In the genomic region with DNA sequence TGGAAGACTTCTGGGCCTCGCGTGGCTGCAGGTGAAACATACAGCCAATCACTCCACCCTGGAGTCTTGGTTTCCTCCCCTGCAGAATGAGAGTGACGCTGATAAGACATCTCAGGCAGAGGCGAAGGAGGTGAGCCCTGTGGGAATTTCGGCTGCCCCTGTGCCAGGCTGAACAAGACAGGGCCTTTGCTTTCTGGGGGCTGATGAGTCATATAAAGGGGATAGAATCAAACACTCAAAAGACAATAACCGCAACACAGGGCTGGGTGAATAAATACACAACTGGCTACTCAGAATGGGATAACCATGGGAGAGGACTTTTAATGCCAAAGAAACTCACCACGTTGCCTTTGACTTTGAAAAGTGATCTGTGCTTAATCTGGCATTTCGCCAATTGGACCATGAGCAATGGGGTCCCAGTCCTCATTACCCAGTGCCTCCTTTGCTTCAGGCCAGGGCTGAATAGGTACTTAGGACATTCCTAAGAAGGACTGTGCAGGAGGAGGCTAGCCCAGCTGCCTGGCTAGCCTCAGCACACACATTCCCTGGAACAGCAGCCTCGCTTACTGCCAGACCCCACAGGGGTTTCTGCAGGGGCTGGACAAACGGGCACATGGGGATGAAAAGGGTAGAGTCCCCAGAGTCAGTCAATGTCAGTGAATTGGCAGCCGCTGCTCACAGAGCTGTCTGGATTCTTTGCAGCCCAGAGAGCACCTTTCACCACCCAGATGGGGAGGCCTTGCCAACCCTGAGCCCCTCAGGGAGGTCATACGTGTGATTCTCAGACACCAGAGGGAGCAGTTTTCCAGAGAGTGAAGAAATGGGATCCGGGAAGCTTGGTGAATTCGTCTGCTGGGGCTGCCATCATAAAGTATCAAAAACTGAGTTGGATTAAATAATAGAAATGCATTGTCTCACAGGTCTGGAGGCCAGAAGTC, we compare ENCODE assay signal across 9 cellular contexts.
DNase-seq lines count a peak whose midpoint lies in the region; ATAC-seq, FAIRE-seq and TF ChIP-seq lines count a peak whose summit lies in the region.
"Had no signal": no experiment of that assay in that cellular context is flagged by ENCODE, and none has a peak within 500 bp of the region (broad histone marks: within the 10 kb centered on the region; RNA-seq: fewer than 3 reads in every experiment).

No MANE protein-coding gene starts in this region.

- H2BK15ac ChIP-seq in neuronal stem cell (ENCODE audit: low read length): no peak overlapping the region

- no peaks in the 10 kb centered on the region for H3K36me3 Mint-ChIP-seq in activated CD8-positive, alpha-beta memory T cell treated with anti-CD3 and anti-CD28 coated beads, Interleukin-2, amount 10 ng/mL, durations not matched to agents 7 days and 5 days

- intact Hi-C loops in pancreas (cut with DNase I): no loop called here

- WGBS in neuronal stem cell (ENCODE audit: extremely low coverage in 2 of 2, insufficient read length in 2 of 2, insufficient replicate concordance in 1 of 2), 2 donors: no CpG with 5 or more reads among the region's 14 CpGs
- WGBS in pancreas, 2 donors: 84 to 90% methylated on average over 14 of the region's 14 CpGs

- no peak overlapping the region for H4K8ac ChIP-seq in neuronal stem cell (ENCODE audit: low read depth, low read length)

- no peak overlapping the region for H3K23ac ChIP-seq in neuronal stem cell (ENCODE audit: low read depth, low read length, poor library complexity)

- H2BK5ac ChIP-seq in neuronal stem cell (ENCODE audit: low read length): no peak overlapping the region

- no peak overlapping the region for H4K91ac ChIP-seq in neuronal stem cell (ENCODE audit: low read depth, low read length, poor library complexity)

- H3K4me1 ChIP-seq in neuronal stem cell (ENCODE audit: control insufficient read depth in 2 of 2, insufficient read depth in 1 of 2, low read depth in 1 of 2, low read length in 2 of 2) (peaks cover 3 to 12% of the 10 kb centered on the region in 2 donors), HAP-1 (no peaks in the 10 kb centered on the region), pancreas (peaks cover 14 to 25% (median 24%) of the 10 kb centered on the region in 3 donors)

- peak overlapping the region; percentile 28 for H2AK5ac ChIP-seq in neuronal stem cell (ENCODE audit: low read depth, low read length)

- no peaks in the 10 kb centered on the region for H3K79me1 ChIP-seq in neuronal stem cell (ENCODE audit: low read depth, low read length)

- no peak overlapping the region for H2AFZ ChIP-seq in neuronal stem cell (ENCODE audit: low read length)

- H3K4me3 Mint-ChIP-seq in activated CD8-positive, alpha-beta memory T cell treated with anti-CD3 and anti-CD28 coated beads, Interleukin-2, amount 10 ng/mL, durations not matched to agents 7 days and 5 days: no peak overlapping the region

- peak overlapping the region; percentile 77 for H3K18ac ChIP-seq in neuronal stem cell (ENCODE audit: low read length)

- no peak overlapping the region for H2BK120ac ChIP-seq in neuronal stem cell (ENCODE audit: low read depth, low read length)

- peaks cover 4% of the 10 kb centered on the region for H3K27me3 Mint-ChIP-seq in activated CD8-positive, alpha-beta memory T cell treated with anti-CD3 and anti-CD28 coated beads, Interleukin-2, amount 10 ng/mL, durations not matched to agents 7 days and 5 days

- DNase-seq in GM03348 (ENCODE audit: low spot score): peak; percentile 49
- DNase-seq in HuH-7 (ENCODE audit: low spot score): peak; percentile 15
- DNase-seq in bronchial epithelial cell (ENCODE audit: low read depth): peak; percentile 30
- DNase-seq in neuronal stem cell (ENCODE audit: low spot score): no peak
- no peak for DNase-seq in HAP-1 (ENCODE audit: low spot score in 2 of 2)
- DNase-seq in pancreas: no peak
- no peak for DNase-seq in activated CD8-positive, alpha-beta memory T cell treated with anti-CD3 and anti-CD28 coated beads, Interleukin-2, amount 10 ng/mL, durations not matched to agents 7 days and 5 days
- DNase-seq: body of pancreas had no signal

- H3K4me1 Mint-ChIP-seq in activated CD8-positive, alpha-beta memory T cell treated with anti-CD3 and anti-CD28 coated beads, Interleukin-2, amount 10 ng/mL, durations not matched to agents 7 days and 5 days: no peaks in the 10 kb centered on the region

- H3K4ac ChIP-seq in neuronal stem cell (ENCODE audit: low read length): no peak overlapping the region

- no peak overlapping the region for H3K4me2 ChIP-seq in neuronal stem cell (ENCODE audit: insufficient read depth, low read length, poor library complexity, severe bottlenecking)

- H3K4me3 ChIP-seq in bronchial epithelial cell (ENCODE audit: low read depth, low read length) (no peak overlapping the region), neuronal stem cell (ENCODE audit: low read length in 2 of 2) (no peak overlapping the region), HAP-1 (no peak overlapping the region), pancreas (no peak overlapping the region)
- H3K4me3 ChIP-seq: body of pancreas had no signal

- H3K9me3 ChIP-seq in neuronal stem cell (replicated peaks in 1 of 2; ENCODE audit: control insufficient read depth in 2 of 2, insufficient read depth in 1 of 2, low read depth in 1 of 2, low read length in 2 of 2): no peaks in the 10 kb centered on the region
- no peaks in the 10 kb centered on the region for H3K9me3 ChIP-seq in HAP-1
- H3K9me3 ChIP-seq in pancreas: no peaks in the 10 kb centered on the region
- H3K9me3 ChIP-seq: body of pancreas had no signal

- no peak for FAIRE-seq in bronchial epithelial cell (lab: Jason Lieb, UNC)
- no peak for FAIRE-seq in pancreas (lab: Jason Lieb, UNC)

- no peak overlapping the region for H3K27ac Mint-ChIP-seq in activated CD8-positive, alpha-beta memory T cell treated with anti-CD3 and anti-CD28 coated beads, Interleukin-2, amount 10 ng/mL, durations not matched to agents 7 days and 5 days

- H3K9ac ChIP-seq in neuronal stem cell (ENCODE audit: low read depth, low read length, poor library complexity): no peak overlapping the region

- no peak overlapping the region for H3K14ac ChIP-seq in neuronal stem cell (ENCODE audit: low read length)

- H3K36me3 ChIP-seq in bronchial epithelial cell (ENCODE audit: control insufficient read depth, insufficient read depth, low read length) (no peaks in the 10 kb centered on the region), neuronal stem cell (replicated peaks in 1 of 2; ENCODE audit: control insufficient read depth in 2 of 2, insufficient read depth in 2 of 2, low read length in 2 of 2) (no peaks in the 10 kb centered on the region), HAP-1 (replicated peaks) (no peaks in the 10 kb centered on the region), pancreas (no peaks in the 10 kb centered on the region)

- no peak overlapping the region for H3K27ac ChIP-seq in neuronal stem cell (replicated peaks; ENCODE audit: low read length)
- H3K27ac ChIP-seq in pancreas: no peak overlapping the region
- H3K27ac ChIP-seq: body of pancreas had no signal

- in situ Hi-C loops in HAP-1 (cut with MboI; ENCODE audit: low sequenced_read_pairs): no loop called here

- ATAC-seq in pancreas (no peak), GM18907 (IDR thresholded peaks at IDR 0.05; ENCODE audit: unreplicated experiment) (no peak)
- no peak for ATAC-seq in activated CD8-positive, alpha-beta memory T cell treated with anti-CD3 and anti-CD28 coated beads, Interleukin-2, amount 10 ng/mL, durations not matched to agents 7 days and 5 days
- ATAC-seq: body of pancreas had no signal

- no peak overlapping the region for H2BK12ac ChIP-seq in neuronal stem cell (ENCODE audit: low read length)

- H3K27me3 ChIP-seq in bronchial epithelial cell (ENCODE audit: control insufficient read depth, insufficient read depth, low read length): no peaks in the 10 kb centered on the region
- H3K27me3 ChIP-seq in neuronal stem cell (ENCODE audit: control insufficient read depth in 3 of 3, insufficient read depth in 3 of 3, low read depth in 1 of 3, low read length in 3 of 3): no peaks in the 10 kb centered on the region
- H3K27me3 ChIP-seq in HAP-1 (ENCODE audit: low read depth): no peaks in the 10 kb centered on the region
- H3K27me3 ChIP-seq in pancreas: no peaks in the 10 kb centered on the region
- H3K27me3 ChIP-seq: body of pancreas had no signal

- CTCF ChIA-PET in activated CD8-positive, alpha-beta memory T cell treated with anti-CD3 and anti-CD28 coated beads, Interleukin-2, amount 10 ng/mL, durations not matched to agents 7 days and 5 days (lab: Charles Lee): no interaction called here

- TF ChIP-seq CTCF in bronchial epithelial cell (IDR thresholded peaks at IDR 0.05; ENCODE audit: insufficient read depth, low read length, severe bottlenecking) (peak; percentile 25), pancreas (IDR thresholded peaks at IDR 0.05) (no peak)

- no peaks in the 10 kb centered on the region for H3K9me3 Mint-ChIP-seq in activated CD8-positive, alpha-beta memory T cell treated with anti-CD3 and anti-CD28 coated beads, Interleukin-2, amount 10 ng/mL, durations not matched to agents 7 days and 5 days (ENCODE audit: low read depth)

Comparison
In these comparisons a context has a peak if more than half of its experiments do, and no peak if none do; other contexts are left out.
1. DNase-seq: peak in GM03348 (single experiment), HuH-7 (single experiment) and bronchial epithelial cell (single experiment); none in neuronal stem cell (single experiment), HAP-1 (0 of 2), pancreas (0 of 6) and activated CD8-positive, alpha-beta memory T cell treated with anti-CD3 and anti-CD28 coated beads, Interleukin-2, amount 10 ng/mL, durations not matched to agents 7 days and 5 days (single experiment).